22 cellular contexts compared by ENCODE assay signal in genomic region chr1:150545486-150546032, GRCh38. TPM values are rescaled to one million over a fixed set of nuclear protein-coding genes. Genes with fewer than 3 reads are reported as not detected.
"Had no signal": no experiment of that assay in that cellular context is flagged by ENCODE, and none has a peak within 500 bp of the region (broad histone marks: within the 10 kb centered on the region; RNA-seq: fewer than 3 reads in every experiment).

No MANE protein-coding gene starts in this region.

- H3K4me3 ChIP-seq: hepatocyte, lower lobe of right lung, stomach had no signal

- DNase-seq: activated B cell treated with CpG ODN at 0.5 μM for 24 hours; activated CD4-positive, alpha-beta T cell treated with anti-CD3 and anti-CD28 coated beads for 48 hours; activated CD8-positive, alpha-beta memory T cell treated with anti-CD3 and anti-CD28 coated beads, Interleukin-2, amount 50 U/mL, for 4 hours; activated naive CD4-positive, alpha-beta T cell treated with anti-CD3 and anti-CD28 coated beads for 36 hours; activated T-cell treated with anti-CD3 and anti-CD28 coated beads, Interleukin-2, amount 50 U/mL, for 4 hours; foreskin keratinocyte; left colon; nucleus accumbens; stimulated activated CD4-positive, alpha-beta T cell treated with anti-CD3 and anti-CD28 coated beads, Interleukin-12 subunit alpha, Interleukin-12 subunit beta, amount 100 ng/mL, for 4 hours; stimulated activated CD4-positive, alpha-beta T cell treated with anti-CD3 and anti-CD28 coated beads, Interleukin-1b, Interleukin-23, amount 100 ng/mL, for 48 hours; stimulated activated CD8-positive, alpha-beta memory T cell treated with anti-CD3 and anti-CD28 coated beads, Interleukin-4, amount 100 ng/mL, for 48 hours; stomach; T-cell; trophoblast cell had no signal

- H3K4me1 ChIP-seq: foreskin keratinocyte had no signal

- H3K27me3 ChIP-seq: hepatocyte, stomach had no signal

- ATAC-seq: activated T-cell treated with anti-CD3 and anti-CD28 coated beads, Interleukin-2, amount 50 U/mL, for 4 hours; foreskin keratinocyte; left colon; lower lobe of right lung; natural killer cell treated with Interleukin-12 subunit alpha and Interleukin-12 subunit beta and Interleukin-15 and Interleukin-18, amount 100 ng/mL, for 72 hours; T-cell had no signal

- H3K36me3 ChIP-seq: lower lobe of right lung, stomach had no signal

- H3K27ac ChIP-seq: epithelial cell of prostate, foreskin keratinocyte, hepatocyte, lower lobe of right lung, stomach had no signal

- H3K9me3 ChIP-seq: lower lobe of right lung, stomach had no signal

RNA-seq across cellular contexts. Expression of gene FALEC, which starts 30.0 kb away (rescaled TPM):
- total RNA-seq: activated naive CD4-positive, alpha-beta T cell treated with anti-CD3 and anti-CD28 coated beads for 36 hours; dermis microvascular lymphatic vessel endothelial cell; foreskin keratinocyte; hepatocyte; left colon; lower lobe of right lung; natural killer cell treated with Interleukin-12 subunit alpha and Interleukin-12 subunit beta and Interleukin-15 and Interleukin-18, amount 100 ng/mL, for 72 hours; renal cortical epithelial cell; stomach; temporal lobe had no signal
- polyA plus RNA-seq: fibroblast of lung had no signal
